1 cellular context compared by ENCODE assay signal in genomic region chr3:177157492-177157891, GRCh38.
TF ChIP-seq lines count a peak whose summit lies in the region.

No MANE protein-coding gene starts in this region.

TF ChIP-seq in K562, 482 proteins besides CTCF, POLR2A, EP300 and RAD21:
- TF ChIP-seq NR2C2 (CRISPR knock-in tag; IDR thresholded peaks at IDR 0.05) = no peak
- no peak for TF ChIP-seq NR2C2 (tag; IDR thresholded peaks at IDR 0.05)
- TF ChIP-seq ZFX (CRISPR knock-in tag; IDR thresholded peaks at IDR 0.05) = no peak
